8 cellular contexts compared by ENCODE assay signal in the genomic region with DNA sequence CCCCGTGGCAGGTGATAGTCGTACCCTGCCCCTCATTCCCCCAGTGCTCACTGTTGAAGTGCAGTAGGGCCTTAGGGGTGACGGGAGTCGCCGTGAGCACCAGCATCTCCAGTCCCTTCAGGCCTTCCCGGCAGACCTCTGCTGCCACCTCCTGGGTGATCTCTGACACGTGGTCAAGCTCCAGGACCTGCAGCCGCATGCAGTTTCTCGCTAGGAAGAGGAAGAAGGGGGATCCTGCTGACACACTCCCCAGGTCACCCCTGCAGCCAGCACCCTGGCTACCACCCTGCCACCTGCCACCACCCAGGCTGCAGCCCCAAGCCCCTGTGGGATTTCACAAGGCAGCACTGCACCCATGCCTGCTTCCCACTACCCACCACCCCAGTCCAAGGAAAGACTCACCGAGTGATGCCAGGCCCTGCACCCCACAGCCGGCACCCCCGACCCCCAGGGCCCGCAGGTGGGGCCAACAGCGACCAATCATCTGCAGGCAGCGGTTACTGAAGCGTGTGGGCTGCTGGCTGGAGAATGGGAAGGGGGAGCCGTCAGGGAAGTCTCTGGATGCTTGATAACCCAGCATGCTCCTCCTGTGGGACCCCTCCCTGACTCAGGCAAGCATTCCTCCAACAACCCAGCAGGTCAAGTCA. TPM values are rescaled to one million over a fixed set of nuclear protein-coding genes. Genes with fewer than 3 reads are reported as not detected.
DNase-seq lines count a peak whose midpoint lies in the region; ATAC-seq and TF ChIP-seq lines count a peak whose summit lies in the region.
"Had no signal": no experiment of that assay in that cellular context is flagged by ENCODE, and none has a peak within 500 bp of the region (broad histone marks: within the 10 kb centered on the region; RNA-seq: fewer than 3 reads in every experiment).

No MANE protein-coding gene starts in this region.

- no peak overlapping the region for H3K23ac ChIP-seq in neuronal stem cell (ENCODE audit: low read depth, low read length, poor library complexity)

- no CpG with 5 or more reads among the region's 17 CpGs for WGBS in neuronal stem cell (ENCODE audit: extremely low coverage in 2 of 2, insufficient read length in 2 of 2, insufficient replicate concordance in 1 of 2), 2 donors

- H2BK12ac ChIP-seq in neuronal stem cell (ENCODE audit: low read length) = no peak overlapping the region

- H4K8ac ChIP-seq in neuronal stem cell (ENCODE audit: low read depth, low read length) = peak overlapping the region; percentile 79

- peak overlapping the region; percentile 21 for H3K14ac ChIP-seq in neuronal stem cell (ENCODE audit: low read length)

- no peak for ATAC-seq in HG02840 (IDR thresholded peaks at IDR 0.05; ENCODE audit: low FRiP score, unreplicated experiment)

- H3K4me2 ChIP-seq in OCI-LY3 (ENCODE audit: low read length) (no peak overlapping the region), neuronal stem cell (ENCODE audit: insufficient read depth, low read length, poor library complexity, severe bottlenecking) (no peak overlapping the region)

- H3K9me3 ChIP-seq in OCI-LY3 (ENCODE audit: insufficient read depth, low read length) = no peaks in the 10 kb centered on the region
- H3K9me3 ChIP-seq in neuronal stem cell (replicated peaks in 1 of 2; ENCODE audit: control insufficient read depth in 2 of 2, insufficient read depth in 1 of 2, low read depth in 1 of 2, low read length in 2 of 2) = no peaks in the 10 kb centered on the region

- H2BK120ac ChIP-seq in neuronal stem cell (ENCODE audit: low read depth, low read length) = no peak overlapping the region

- no peaks in the 10 kb centered on the region for H3K79me2 ChIP-seq in OCI-LY3 (ENCODE audit: low read length)

- H3K27me3 ChIP-seq in OCI-LY3 (ENCODE audit: low read depth, low read length) (no peaks in the 10 kb centered on the region), neuronal stem cell (ENCODE audit: control insufficient read depth in 3 of 3, insufficient read depth in 3 of 3, low read depth in 1 of 3, low read length in 3 of 3) (no peaks in the 10 kb centered on the region)

- DNase-seq in erythroblast (lab: John Stamatoyannopoulos, UW) (peak; percentile 63 to 67), neuronal stem cell (ENCODE audit: low spot score) (no peak), GM20000 (ENCODE audit: low spot score) (no peak), mucosa of gallbladder (ENCODE audit: low spot score) (no peak)
- DNase-seq: naive B cell had no signal

- no peak for TF ChIP-seq POLR2A in erythroblast (IDR thresholded peaks at IDR 0.05; ENCODE audit: low read length)

- H3K79me1 ChIP-seq in neuronal stem cell (ENCODE audit: low read depth, low read length) = no peaks in the 10 kb centered on the region

- no peak overlapping the region for H4K91ac ChIP-seq in neuronal stem cell (ENCODE audit: low read depth, low read length, poor library complexity)

- H2BK15ac ChIP-seq in neuronal stem cell (ENCODE audit: low read length) = no peak overlapping the region

- H3K18ac ChIP-seq in neuronal stem cell (ENCODE audit: low read length) = peak overlapping the region; percentile 87

- no peak overlapping the region for H2BK5ac ChIP-seq in neuronal stem cell (ENCODE audit: low read length)

- peak; percentile 28; the same call in 1 of the 2 replicates for TF ChIP-seq CTCF in GM12875 (IDR thresholded peaks at IDR 0.05; ENCODE audit: borderline replicate concordance, insufficient read depth, low read depth, low read length)
- peak; percentile 23; the same call in 1 of the 2 replicates for TF ChIP-seq CTCF in OCI-LY3 (IDR thresholded peaks at IDR 0.05; ENCODE audit: low read depth, low read length)
- no peak for TF ChIP-seq CTCF in GM20000 (IDR thresholded peaks at IDR 0.05; ENCODE audit: extremely low read depth, missing control alignments)

- H3K36me3 ChIP-seq in OCI-LY3 (replicated peaks; ENCODE audit: low read depth, low read length) (peaks cover 42% of the 10 kb centered on the region), neuronal stem cell (replicated peaks in 1 of 2; ENCODE audit: control insufficient read depth in 2 of 2, insufficient read depth in 2 of 2, low read length in 2 of 2) (peaks cover 6 to 15% of the 10 kb centered on the region in 2 donors)

- no peak overlapping the region for H2AFZ ChIP-seq in OCI-LY3 (ENCODE audit: low read depth, low read length)
- no peak overlapping the region for H2AFZ ChIP-seq in neuronal stem cell (ENCODE audit: low read length)

- peaks cover 5% of the 10 kb centered on the region; the same call in 1 of the 2 replicates for H4K20me1 ChIP-seq in OCI-LY3 (ENCODE audit: insufficient read depth, low read length)

- H3K4me1 ChIP-seq in OCI-LY3 (ENCODE audit: low read length) (no peaks in the 10 kb centered on the region), neuronal stem cell (ENCODE audit: control insufficient read depth in 2 of 2, insufficient read depth in 1 of 2, low read depth in 1 of 2, low read length in 2 of 2) (peaks cover 0 to 2% of the 10 kb centered on the region in 2 donors)

- H3K9ac ChIP-seq in OCI-LY3 (ENCODE audit: low read length) (no peak overlapping the region), neuronal stem cell (ENCODE audit: low read depth, low read length, poor library complexity) (peak overlapping the region; percentile 50)

- H2AK5ac ChIP-seq in neuronal stem cell (ENCODE audit: low read depth, low read length) = peak overlapping the region; percentile 28

- H3K27ac ChIP-seq in OCI-LY3 (ENCODE audit: low read length) = no peak overlapping the region
- no peak overlapping the region for H3K27ac ChIP-seq in neuronal stem cell (replicated peaks; ENCODE audit: low read length)

- peak overlapping the region; percentile 61 for H3K4ac ChIP-seq in neuronal stem cell (ENCODE audit: low read length)

- H3K4me3 ChIP-seq in GM12875 (ENCODE audit: low read depth, low read length) = no peak overlapping the region
- no peak overlapping the region for H3K4me3 ChIP-seq in OCI-LY3 (ENCODE audit: low read length)
- no peak overlapping the region for H3K4me3 ChIP-seq in neuronal stem cell (ENCODE audit: low read length in 2 of 2)

RNA-seq across cellular contexts. Expression of gene FBXO41, which starts 23.8 kb away (rescaled TPM):
- polyA plus RNA-seq in neuronal stem cell (2013, experiment 1 of 2) = 3.3 TPM
- polyA plus RNA-seq in neuronal stem cell (2013, experiment 2 of 2) = 3.3 TPM
- total RNA-seq in mucosa of gallbladder = 8.5 TPM

RNA-seq across cellular contexts. Expression of gene CCT7, which starts 26.4 kb away (rescaled TPM):
- polyA plus RNA-seq in neuronal stem cell (2013, experiment 1 of 2) = 438 TPM
- polyA plus RNA-seq in neuronal stem cell (2013, experiment 2 of 2) = 440 TPM
- 205 TPM for total RNA-seq in mucosa of gallbladder

RNA-seq across cellular contexts. Expression of gene PRADC1, which starts 27.4 kb away (rescaled TPM):
- polyA plus RNA-seq in neuronal stem cell (2013, experiment 1 of 2) = 9.8 TPM
- 9.4 TPM for polyA plus RNA-seq in neuronal stem cell (2013, experiment 2 of 2)
- 20.8 TPM for total RNA-seq in mucosa of gallbladder

RNA-seq across cellular contexts. Expression of gene EGR4, which starts 32.9 kb away (rescaled TPM):
- polyA plus RNA-seq in neuronal stem cell (2013, experiment 1 of 2) = 0.10 TPM
- polyA plus RNA-seq in neuronal stem cell (2013, experiment 2 of 2) = 0.10 TPM
- not detected for total RNA-seq in mucosa of gallbladder

RNA-seq across cellular contexts. Expression of gene SMYD5, which starts 46.4 kb away (rescaled TPM):
- 22.5 TPM for polyA plus RNA-seq in neuronal stem cell (2013, experiment 1 of 2)
- 22.4 TPM for polyA plus RNA-seq in neuronal stem cell (2013, experiment 2 of 2)
- total RNA-seq in mucosa of gallbladder = 12.9 TPM

Comparison
In these comparisons a context has a peak if more than half of its experiments do, and no peak if none do; other contexts are left out.
1. DNase-seq: peak in erythroblast (2 of 2); none in neuronal stem cell (single experiment), GM20000 (single experiment) and mucosa of gallbladder (single experiment).